Comparison of ENCODE assay signal across 8 cellular contexts in the genomic region with DNA sequence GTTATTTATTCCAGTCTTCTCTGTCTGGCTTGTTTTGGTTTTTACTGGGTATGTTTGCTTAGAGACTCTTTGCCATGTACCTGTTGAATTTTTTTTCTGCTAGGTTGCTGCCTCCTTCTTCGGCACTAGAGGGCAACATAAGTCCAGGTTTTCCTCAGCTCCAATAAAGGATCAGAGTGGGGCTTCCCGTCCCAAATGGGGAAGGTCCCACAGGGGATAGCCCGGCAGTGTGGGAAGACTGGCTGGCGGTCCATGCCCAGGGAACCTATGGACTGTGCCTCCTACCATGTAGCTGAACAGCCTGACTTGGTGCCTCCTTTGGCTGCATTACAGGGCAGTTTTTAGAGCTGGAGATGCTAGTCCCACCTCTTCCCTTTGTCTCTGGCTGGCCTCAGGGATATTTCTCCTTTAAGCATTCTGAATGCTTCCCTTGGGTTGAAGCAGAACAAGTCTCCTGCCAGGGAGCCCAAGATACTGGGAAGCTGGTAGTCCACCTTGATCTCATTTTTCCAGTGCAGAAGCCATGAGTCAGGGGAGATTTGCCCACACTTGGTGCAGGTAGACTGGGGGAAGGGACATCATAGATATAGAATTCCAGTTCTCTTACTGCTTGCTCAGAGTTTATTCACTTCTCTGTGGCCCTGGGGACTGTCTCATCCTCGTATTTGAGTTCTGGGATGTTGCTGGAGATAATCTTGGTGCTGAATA.
DNase-seq lines count a peak whose midpoint lies in the region; ATAC-seq, FAIRE-seq and TF ChIP-seq lines count a peak whose summit lies in the region.
"Had no signal": no experiment of that assay in that cellular context is flagged by ENCODE, and none has a peak within 500 bp of the region (broad histone marks: within the 10 kb centered on the region; RNA-seq: fewer than 3 reads in every experiment).

No MANE protein-coding gene starts in this region.

- peak; percentile 61 for DNase-seq in EH (ENCODE audit: low read depth)
- peak; percentile 35 for DNase-seq in HTR-8/SVneo (ENCODE audit: insufficient read length, low spot score)
- DNase-seq in SK-N-SH = peak; percentile 72
- DNase-seq in cerebellum (ENCODE audit: low spot score) = peak; percentile 75
- DNase-seq in memory B cell (ENCODE audit: low spot score in 2 of 2) = peak in 1 of 2 donors; percentile 26
- no peak for DNase-seq in activated T-helper 2 cell treated with anti-CD3 and anti-CD28 coated beads, Interferon-gamma antibody, Interleukin-2, Interleukin-4, amounts not matched to agents 10 μg/mL and 5 μg/mL and 100 μg/mL, durations not matched to agents 14 hours and 24 hours and 36 hours (ENCODE audit: low spot score)

- H3F3A ChIP-seq in SK-N-SH (replicated peaks; ENCODE audit: insufficient read depth) = no peaks in the 10 kb centered on the region

- TF ChIP-seq EP300 in SK-N-SH (IDR thresholded peaks at IDR 0.05; ENCODE audit: borderline replicate concordance in 1 of 2, low read depth in 1 of 2, low read length in 1 of 2) = no peak

- WGBS in SK-N-SH (ENCODE audit: low lambda C conversion rate) = 37% methylated on average over 5 of the region's 5 CpGs

- no peak overlapping the region for H3K4me3 Mint-ChIP-seq in memory B cell
- H3K4me3 Mint-ChIP-seq in activated T-helper 2 cell treated with anti-CD3 and anti-CD28 coated beads, Interferon-gamma antibody, Interleukin-2, Interleukin-4, amounts not matched to agents 10 μg/mL and 5 μg/mL and 100 μg/mL, durations not matched to agents 14 hours and 24 hours and 36 hours (ENCODE audit: low read depth) = no peak overlapping the region
- H3K4me3 Mint-ChIP-seq: activated naive CD8-positive, alpha-beta T cell had no signal

- peak overlapping the region in 1 of 2 experiments; percentile 34; a peak in 1 of 4 replicates for H3K4me3 ChIP-seq in SK-N-SH (ENCODE audit: low read depth in 2 of 2, low read length in 1 of 2)

- no peaks in the 10 kb centered on the region for H3K27me3 ChIP-seq in SK-N-SH (ENCODE audit: insufficient read depth)

- no peak overlapping the region for H3K4me2 ChIP-seq in SK-N-SH

- H3K9ac ChIP-seq in SK-N-SH = no peak overlapping the region

- H4K20me1 ChIP-seq in SK-N-SH (ENCODE audit: insufficient read depth) = no peaks in the 10 kb centered on the region

- no peaks in the 10 kb centered on the region for H3K4me1 Mint-ChIP-seq in memory B cell
- H3K4me1 Mint-ChIP-seq in activated T-helper 2 cell treated with anti-CD3 and anti-CD28 coated beads, Interferon-gamma antibody, Interleukin-2, Interleukin-4, amounts not matched to agents 10 μg/mL and 5 μg/mL and 100 μg/mL, durations not matched to agents 14 hours and 24 hours and 36 hours (ENCODE audit: low read depth) = peaks cover 5% of the 10 kb centered on the region

- H3K9me3 Mint-ChIP-seq in memory B cell = peaks cover 9% of the 10 kb centered on the region
- H3K9me3 Mint-ChIP-seq in activated T-helper 2 cell treated with anti-CD3 and anti-CD28 coated beads, Interferon-gamma antibody, Interleukin-2, Interleukin-4, amounts not matched to agents 10 μg/mL and 5 μg/mL and 100 μg/mL, durations not matched to agents 14 hours and 24 hours and 36 hours = peaks cover 6% of the 10 kb centered on the region

- H3K4me1 ChIP-seq in SK-N-SH (ENCODE audit: control insufficient read depth in 1 of 2, insufficient read depth in 2 of 2, low read depth in 1 of 2, low read length in 1 of 2) = peaks cover 0 to 8% of the 10 kb centered on the region in 2 experiments; a peak in 1 of 4 replicates

- peaks cover 0 to 3% of the 10 kb centered on the region in 2 experiments for H3K36me3 ChIP-seq in SK-N-SH (replicated peaks in 1 of 2; ENCODE audit: control insufficient read depth in 1 of 2, insufficient read depth in 2 of 2, low read length in 1 of 2)

- peaks cover 7% of the 10 kb centered on the region; the same call in 1 of the 2 replicates for H3K9me3 ChIP-seq in SK-N-SH

- H3K36me3 Mint-ChIP-seq in memory B cell = peaks cover 6% of the 10 kb centered on the region
- peaks cover 3% of the 10 kb centered on the region for H3K36me3 Mint-ChIP-seq in activated T-helper 2 cell treated with anti-CD3 and anti-CD28 coated beads, Interferon-gamma antibody, Interleukin-2, Interleukin-4, amounts not matched to agents 10 μg/mL and 5 μg/mL and 100 μg/mL, durations not matched to agents 14 hours and 24 hours and 36 hours (ENCODE audit: low read depth)

- H3K9me2 ChIP-seq in SK-N-SH = no peaks in the 10 kb centered on the region

- no peak overlapping the region for H2AFZ ChIP-seq in SK-N-SH (ENCODE audit: low read depth)

- intact Hi-C loops in activated T-helper 2 cell treated with anti-CD3 and anti-CD28 coated beads, Interferon-gamma antibody, Interleukin-2, Interleukin-4, amounts not matched to agents 10 μg/mL and 5 μg/mL and 100 μg/mL, durations not matched to agents 14 hours and 24 hours and 36 hours (cut with micrococcal nuclease) = loop anchor here (1.0 to 5.0 kb wide), 3 partner anchors 150 to 263 kb away; partner anchors contain the start of genes ALG12 and CRELD2

- TF ChIP-seq CTCF in SK-N-SH (IDR thresholded peaks at IDR 0.05) = peak; percentile 62

- H3K27ac Mint-ChIP-seq in memory B cell = no peak overlapping the region
- no peak overlapping the region for H3K27ac Mint-ChIP-seq in activated T-helper 2 cell treated with anti-CD3 and anti-CD28 coated beads, Interferon-gamma antibody, Interleukin-2, Interleukin-4, amounts not matched to agents 10 μg/mL and 5 μg/mL and 100 μg/mL, durations not matched to agents 14 hours and 24 hours and 36 hours
- H3K27ac Mint-ChIP-seq: activated naive CD8-positive, alpha-beta T cell had no signal

- no peak overlapping the region for H3K27ac ChIP-seq in SK-N-SH (ENCODE audit: low read depth in 2 of 2, low read length in 1 of 2)

- FAIRE-seq in HTR-8/SVneo (lab: Jason Lieb, UNC) = no peak

- ATAC-seq in memory B cell (ENCODE audit: low read depth) (peak; percentile 60), GM19328 (IDR thresholded peaks at IDR 0.05; ENCODE audit: unreplicated experiment) (no peak)

- TF ChIP-seq RAD21 in SK-N-SH (IDR thresholded peaks at IDR 0.05; ENCODE audit: low read length) = peak; percentile 74

- no peaks in the 10 kb centered on the region for H3K79me2 ChIP-seq in SK-N-SH (ENCODE audit: insufficient read depth)

- CTCF ChIA-PET in SK-N-SH (lab: Yijun Ruan, JAX) = interaction anchor here (0.7 to 2.6 kb wide), 14 partner anchors 10 to 292 kb away, joined by 3 to 10 read pairs (median 4); no protein-coding TSS in a partner anchor

- POLR2A ChIA-PET in SK-N-SH (lab: Yijun Ruan, JAX) = no interaction called here

- no peaks in the 10 kb centered on the region for H3K27me3 Mint-ChIP-seq in memory B cell
- H3K27me3 Mint-ChIP-seq in activated T-helper 2 cell treated with anti-CD3 and anti-CD28 coated beads, Interferon-gamma antibody, Interleukin-2, Interleukin-4, amounts not matched to agents 10 μg/mL and 5 μg/mL and 100 μg/mL, durations not matched to agents 14 hours and 24 hours and 36 hours (ENCODE audit: low read depth) = no peaks in the 10 kb centered on the region
- H3K27me3 Mint-ChIP-seq: activated naive CD8-positive, alpha-beta T cell had no signal

TF ChIP-seq in SK-N-SH, 30 proteins besides CTCF, POLR2A, EP300 and RAD21:
- no peak for TF ChIP-seq CHD2 (IDR thresholded peaks at IDR 0.05; ENCODE audit: low read length, partially characterized antibody)
- TF ChIP-seq RXRA (IDR thresholded peaks at IDR 0.05; ENCODE audit: borderline replicate concordance, low read depth) = no peak
- no peak for TF ChIP-seq POLR2AphosphoS5 (IDR thresholded peaks at IDR 0.05; ENCODE audit: low read depth, low read length)
- peak; percentile 16; the same call in 1 of the 2 replicates for TF ChIP-seq SMC3 (IDR thresholded peaks at IDR 0.05; ENCODE audit: low read depth, low read length)
- no peak for TF ChIP-seq ELF1 (IDR thresholded peaks at IDR 0.05)
- TF ChIP-seq, protein P1, sequence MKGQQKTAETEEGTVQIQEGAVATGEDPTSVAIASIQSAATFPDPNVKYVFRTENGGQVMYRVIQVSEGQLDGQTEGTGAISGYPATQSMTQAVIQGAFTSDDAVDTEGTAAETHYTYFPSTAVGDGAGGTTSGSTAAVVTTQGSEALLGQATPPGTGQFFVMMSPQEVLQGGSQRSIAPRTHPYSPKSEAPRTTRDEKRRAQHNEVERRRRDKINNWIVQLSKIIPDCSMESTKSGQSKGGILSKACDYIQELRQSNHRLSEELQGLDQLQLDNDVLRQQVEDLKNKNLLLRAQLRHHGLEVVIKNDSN (IDR thresholded peaks at IDR 0.05; ENCODE audit: borderline replicate concordance, low read depth) = no peak
